Comparison of ENCODE assay signal across 9 cellular contexts in the genomic region with DNA sequence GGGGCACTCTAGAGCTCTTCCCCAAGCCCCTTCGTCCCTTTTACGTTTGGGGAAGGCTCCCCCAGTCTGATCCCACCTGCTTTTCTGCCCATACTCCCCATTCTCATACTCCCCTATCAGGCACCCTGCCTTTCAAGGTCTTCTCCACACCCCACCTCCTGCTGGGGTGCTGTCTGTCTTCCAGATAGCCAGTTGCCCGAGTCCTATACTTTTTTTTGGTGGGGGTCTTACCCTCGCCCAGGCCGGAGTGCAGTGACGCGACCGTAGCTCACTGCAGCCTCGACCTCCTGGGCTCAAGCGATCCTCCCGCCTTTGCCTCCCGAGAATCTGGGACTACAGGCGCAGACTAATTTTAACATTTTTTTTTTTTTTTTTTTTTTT. TPM values are rescaled to one million over a fixed set of nuclear protein-coding genes. Genes with fewer than 3 reads are reported as not detected.
A peak's percentile ranks its signal among the peaks of the same experiment; 100 is the strongest.
DNase-seq lines count a peak whose midpoint lies in the region; ATAC-seq, FAIRE-seq and TF ChIP-seq lines count a peak whose summit lies in the region.
"Had no signal": no experiment of that assay in that cellular context is flagged by ENCODE, and none has a peak within 500 bp of the region (broad histone marks: within the 10 kb centered on the region; RNA-seq: fewer than 3 reads in every experiment).

No MANE protein-coding gene starts in this region.

- intact Hi-C loops in OCI-LY7 (cut with micrococcal nuclease; ENCODE audit: unreplicated experiment), result loop anchor here (5.0 to 10.0 kb wide), 2 partner anchors 103 to 215 kb away; a partner anchor contains a TSS
- intact Hi-C loops in esophagus muscularis mucosa (cut with DNase I), result no loop called here
- intact Hi-C loops in psoas muscle (cut with DNase I), result loop anchor here in 1 of 2 donors (10.0 kb wide), 1 partner anchor 115 kb away; no protein-coding TSS in a partner anchor

- peak overlapping the region; percentile 49 for H3K27ac ChIP-seq in OCI-LY7 (ENCODE audit: low read depth, low read length, poor library complexity, severe bottlenecking)
- peak overlapping the region; percentile 88 to 93 (median 90) for H3K27ac ChIP-seq in esophagus muscularis mucosa (replicated peaks in 1 of 4)
- peak overlapping the region; percentile 83 for H3K27ac ChIP-seq in psoas muscle

- ATAC-seq in psoas muscle (no peak), HG02763 (IDR thresholded peaks at IDR 0.05; ENCODE audit: unreplicated experiment) (no peak)

- POLR2A ChIA-PET in OCI-LY7 (lab: Charles Lee), result interaction anchor here (0.7 kb wide), 1 partner anchor 171 kb away, joined by 3 read pairs; no protein-coding TSS in a partner anchor

- no peak for DNase-seq in GM12865 (ENCODE audit: low read depth)
- no peak for DNase-seq in OCI-LY7 (ENCODE audit: low spot score)
- no peak for DNase-seq in esophagus muscularis mucosa (ENCODE audit: extremely low spot score)
- DNase-seq in psoas muscle, result no peak
- no peak for DNase-seq in GF-D8 (lab: John Stamatoyannopoulos, UW)
- DNase-seq in A172 (ENCODE audit: low spot score), result no peak
- DNase-seq in GM12891 (ENCODE audit: insufficient read length, low spot score), result no peak

- no peaks in the 10 kb centered on the region for H3K9me2 ChIP-seq in OCI-LY7 (ENCODE audit: insufficient read depth, low read length)

- CTCF ChIA-PET in OCI-LY7 (lab: Charles Lee; ENCODE audit: unreplicated experiment), result interaction anchor here (0.6 to 1.0 kb wide), 2 partner anchors 103 to 117 kb away, joined by 3 read pairs; a partner anchor contains a TSS

- H3K9me3 ChIP-seq in OCI-LY7 (ENCODE audit: low read length) (no peaks in the 10 kb centered on the region), esophagus muscularis mucosa (no peaks in the 10 kb centered on the region), psoas muscle (no peaks in the 10 kb centered on the region)

- H3K4me3 ChIP-seq in GM12865 (ENCODE audit: low read depth, low read length) (peak overlapping the region; percentile 63), OCI-LY7 (ENCODE audit: low read depth, low read length, poor library complexity, severe bottlenecking) (peak overlapping the region; percentile 91), esophagus muscularis mucosa (peak overlapping the region; percentile 72 to 85 (median 78)), psoas muscle (peak overlapping the region; percentile 91)

- peak overlapping the region; percentile 78 for H2AFZ ChIP-seq in OCI-LY7 (ENCODE audit: low read length)

- peaks cover 5% of the 10 kb centered on the region; the same call in 1 of the 2 replicates for H4K20me1 ChIP-seq in OCI-LY7 (ENCODE audit: insufficient read depth, low read length)

- H3K4me1 ChIP-seq in OCI-LY7 (ENCODE audit: insufficient read depth, low read length, poor library complexity, severe bottlenecking) (peaks cover 49% of the 10 kb centered on the region), esophagus muscularis mucosa (peaks cover 20 to 44% (median 35%) of the 10 kb centered on the region in 4 donors), psoas muscle (no peaks in the 10 kb centered on the region)

- WGBS in esophagus muscularis mucosa, result 45% methylated on average over 13 of the region's 13 CpGs
- 46 to 54% (median 53%) methylated on average over 13 of the region's 13 CpGs for WGBS in psoas muscle, 3 donors

- TF ChIP-seq EP300 in esophagus muscularis mucosa (IDR thresholded peaks at IDR 0.05), result no peak

- TF ChIP-seq POLR2A in esophagus muscularis mucosa (IDR thresholded peaks at IDR 0.05; ENCODE audit: low read depth) (no peak), GM12891 (IDR thresholded peaks at IDR 0.05; ENCODE audit: low read depth, low read length) (no peak)

- H3K4me2 ChIP-seq in OCI-LY7 (ENCODE audit: low read length), result peak overlapping the region; percentile 63

- BruUV-seq in OCI-LY7 (replicated peaks; lab: Mats Ljungman, UMichigan), result TSS peak; percentile 77

- H3K27me3 ChIP-seq in esophagus muscularis mucosa, result no peaks in the 10 kb centered on the region
- no peaks in the 10 kb centered on the region for H3K27me3 ChIP-seq in psoas muscle (ENCODE audit: insufficient read depth in 3 of 3, low read length in 2 of 3)

- TF ChIP-seq CTCF in GM12865 (IDR thresholded peaks at IDR 0.05; ENCODE audit: insufficient read depth, low read depth, low read length, missing control alignments) (no peak), OCI-LY7 (conservative IDR thresholded peaks at IDR 0.05; ENCODE audit: low read length) (no peak; the same call in 1 of the 2 replicates), esophagus muscularis mucosa (IDR thresholded peaks at IDR 0.05) (no peak), psoas muscle (IDR thresholded peaks at IDR 0.05) (no peak)

- no peak for FAIRE-seq in GM12891 (lab: Jason Lieb, UNC)

- H3K36me3 ChIP-seq in OCI-LY7 (ENCODE audit: insufficient read depth, low read length), result peaks cover 20% of the 10 kb centered on the region
- peaks cover 0 to 23% (median 20%) of the 10 kb centered on the region in 4 donors for H3K36me3 ChIP-seq in esophagus muscularis mucosa
- peaks cover 4 to 20% of the 10 kb centered on the region in 2 donors for H3K36me3 ChIP-seq in psoas muscle (ENCODE audit: insufficient read depth in 1 of 2, low read depth in 1 of 2)

- peaks cover 4% of the 10 kb centered on the region; the same call in 1 of the 2 replicates for H3K79me2 ChIP-seq in OCI-LY7 (ENCODE audit: insufficient read depth, low read depth, low read length)

TF ChIP-seq in GM12891, 5 proteins besides CTCF, POLR2A, EP300 and RAD21:
- TF ChIP-seq SPI1 (IDR thresholded peaks at IDR 0.05; ENCODE audit: low read depth, low read length), result no peak
- TF ChIP-seq POLR2AphosphoS5 (IDR thresholded peaks at IDR 0.05; ENCODE audit: low read depth, low read length), result no peak
- no peak for TF ChIP-seq PAX5 (IDR thresholded peaks at IDR 0.05; ENCODE audit: insufficient read depth, low read length, severe bottlenecking)
- no peak for TF ChIP-seq POU2F2 (IDR thresholded peaks at IDR 0.05; ENCODE audit: low read depth, low read length)
- no peak for TF ChIP-seq TAF1 (IDR thresholded peaks at IDR 0.05; ENCODE audit: low read depth, low read length)
TF ChIP-seq in GM12891: peak in this region for 0.

RNA-seq across cellular contexts. Expression of a gene that starts 0.8 kb away (rescaled TPM):
- total RNA-seq in OCI-LY7 (2014; rRNA removed; shearing (Covaris generic)), result 25.8 and 27.4 TPM in 2 replicates
- total RNA-seq in OCI-LY7 (2022) (27.5 and 30.5 TPM in 2 replicates), esophagus muscularis mucosa (1 to 10 TPM; 6.1 to 7.9 (median 7.2) TPM), psoas muscle (10 to 100 TPM in 2 of 4 donors, 1 to 10 TPM in 2; 6.8 to 16.9 (median 11.5) TPM)
- polyA plus RNA-seq in psoas muscle, result 10 to 100 TPM in 2 of 3 donors, 1 to 10 TPM in 1; 7.4 to 26.6 (median 14.1) TPM
- total RNA-seq in A172 (2014; rRNA removed; shearing (Covaris generic)), result 35.9 and 46.9 TPM in 2 replicates
- 7.5 TPM for polyA plus RNA-seq in GM12891 (2012; ENCODE audit: low read depth, missing spikeins)

RNA-seq across cellular contexts. Expression of a gene that starts 19.9 kb away (rescaled TPM):
- 5.3 and 11.3 TPM in 2 replicates for total RNA-seq in OCI-LY7 (2014; rRNA removed; shearing (Covaris generic))
- total RNA-seq in OCI-LY7 (2022), result 5.7 TPM in 2 replicates
- total RNA-seq in esophagus muscularis mucosa, result 10 to 100 TPM in 2 of 4 donors, 1 to 10 TPM in 2; 7.1 to 16.0 (median 9.6) TPM
- 1 to 10 TPM; 1.9 to 3.6 (median 2.6) TPM for total RNA-seq in psoas muscle
- polyA plus RNA-seq in psoas muscle, result 1 to 10 TPM; 2.3 to 5.4 (median 4.2) TPM
- total RNA-seq in A172 (2014; rRNA removed; shearing (Covaris generic)), result 18.6 and 30.2 TPM in 2 replicates
- 1.1 TPM for polyA plus RNA-seq in GM12891 (2012; ENCODE audit: low read depth, missing spikeins)

RNA-seq across cellular contexts. Expression of a gene that starts 30.7 kb away (rescaled TPM):
- total RNA-seq in OCI-LY7 (2014; rRNA removed; shearing (Covaris generic)), result not detected in 2 replicates
- total RNA-seq in OCI-LY7 (2022) (not detected in 2 replicates), esophagus muscularis mucosa (under 1 TPM in 1 of 4 donors, not detected in 3; 0.80 TPM), psoas muscle (under 1 TPM in 1 of 4 donors, not detected in 3; 0.17 TPM)
- polyA plus RNA-seq in psoas muscle, result under 1 TPM in 2 of 3 donors, not detected in 1; 0.04 to 0.16 TPM
- not detected in 2 replicates for total RNA-seq in A172 (2014; rRNA removed; shearing (Covaris generic))
- polyA plus RNA-seq in GM12891 (2012; ENCODE audit: low read depth, missing spikeins), result not detected
- total RNA-seq: myocyte had no signal

RNA-seq across cellular contexts. Expression of a gene that starts 56.0 kb away (rescaled TPM):
- total RNA-seq in OCI-LY7 (2014; rRNA removed; shearing (Covaris generic)), result 58.1 and 65.0 TPM in 2 replicates
- total RNA-seq in OCI-LY7 (2022) (75.8 and 91.1 TPM in 2 replicates), esophagus muscularis mucosa (10 to 100 TPM; 43.2 to 51.5 (median 48.6) TPM), psoas muscle (10 to 100 TPM; 50.4 to 96.2 (median 83.4) TPM)
- 100 to 1,000 TPM; 106 to 155 (median 149) TPM for polyA plus RNA-seq in psoas muscle
- total RNA-seq in A172 (2014; rRNA removed; shearing (Covaris generic)), result 129 and 138 TPM in 2 replicates
- polyA plus RNA-seq in GM12891 (2012; ENCODE audit: low read depth, missing spikeins), result 79.8 TPM

RNA-seq across cellular contexts. Expression of a gene that starts 56.1 kb away (rescaled TPM):
- 4.0 and 5.9 TPM in 2 replicates for total RNA-seq in OCI-LY7 (2014; rRNA removed; shearing (Covaris generic))
- 11.8 and 13.7 TPM in 2 replicates for total RNA-seq in OCI-LY7 (2022)
- total RNA-seq in esophagus muscularis mucosa, result 1 to 10 TPM; 4.5 to 7.5 (median 5.5) TPM
- total RNA-seq in psoas muscle, result 10 to 100 TPM in 2 of 4 donors, 1 to 10 TPM in 2; 8.7 to 13.9 (median 10.6) TPM
- polyA plus RNA-seq in psoas muscle, result 1 to 10 TPM; 4.3 to 9.8 (median 8.3) TPM
- 1.4 and 2.5 TPM in 2 replicates for total RNA-seq in A172 (2014; rRNA removed; shearing (Covaris generic))
- polyA plus RNA-seq in GM12891 (2012; ENCODE audit: low read depth, missing spikeins), result 10.7 TPM
